In genomic region chr1:225908013-225908640, GRCh38 we compare ENCODE assay signal across 30 cellular contexts. TPM values are rescaled to one million over a fixed set of nuclear protein-coding genes. Genes with fewer than 3 reads are reported as not detected.
A peak's percentile ranks its signal among the peaks of the same experiment; 100 is the strongest.
DNase-seq lines count a peak whose midpoint lies in the region; ATAC-seq and TF ChIP-seq lines count a peak whose summit lies in the region.
"Had no signal": no experiment of that assay in that cellular context is flagged by ENCODE, and none has a peak within 500 bp of the region (broad histone marks: within the 10 kb centered on the region; RNA-seq: fewer than 3 reads in every experiment).

No MANE protein-coding gene starts in this region.

- peaks cover 6% of the 10 kb centered on the region for H3K27me3 Mint-ChIP-seq in activated CD4-positive, alpha-beta T cell treated with anti-CD3 and anti-CD28 coated beads, Interleukin-2, amount 10 ng/mL, durations not matched to agents 7 days and 5 days
- peaks cover 21% of the 10 kb centered on the region for H3K27me3 Mint-ChIP-seq in activated CD4-positive, alpha-beta T cell treated with anti-CD3 and anti-CD28 coated beads, Interleukin-2, amount 10 ng/mL, durations not matched to agents 24 days and 14 days
- H3K27me3 Mint-ChIP-seq: B cell; effector memory CD8-positive, alpha-beta T cell had no signal

- H3K27me3 ChIP-seq in body of pancreas (no peaks in the 10 kb centered on the region), mesendoderm (ENCODE audit: insufficient read depth, low read length, poor library complexity) (no peaks in the 10 kb centered on the region), psoas muscle (ENCODE audit: insufficient read depth in 3 of 3, low read length in 2 of 3) (no peaks in the 10 kb centered on the region)
- H3K27me3 ChIP-seq: left lung, SJCRH30, suprapubic skin had no signal

- H4K8ac ChIP-seq in mesendoderm (ENCODE audit: low read depth, low read length): no peak overlapping the region

- TF ChIP-seq CTCF in body of pancreas (IDR thresholded peaks at IDR 0.05) (no peak), psoas muscle (IDR thresholded peaks at IDR 0.05) (no peak)

- H3K9me3 Mint-ChIP-seq in activated CD4-positive, alpha-beta T cell treated with anti-CD3 and anti-CD28 coated beads, Interleukin-2, amount 10 ng/mL, durations not matched to agents 7 days and 5 days: no peaks in the 10 kb centered on the region
- H3K9me3 Mint-ChIP-seq in activated CD4-positive, alpha-beta T cell treated with anti-CD3 and anti-CD28 coated beads, Interleukin-2, amount 10 ng/mL, durations not matched to agents 24 days and 14 days: peaks cover 3% of the 10 kb centered on the region
- H3K9me3 Mint-ChIP-seq: effector memory CD8-positive, alpha-beta T cell; natural killer cell had no signal

- no peak overlapping the region for H2BK15ac ChIP-seq in mesendoderm (replicated peaks; ENCODE audit: low read depth)

- H3K4me3 ChIP-seq in body of pancreas: no peak overlapping the region
- H3K4me3 ChIP-seq in mesendoderm (ENCODE audit: low read length): no peak overlapping the region
- H3K4me3 ChIP-seq in psoas muscle: no peak overlapping the region
- H3K4me3 ChIP-seq: A549, left lung, SJCRH30, suprapubic skin had no signal

- H3K27ac Mint-ChIP-seq in activated CD4-positive, alpha-beta T cell treated with anti-CD3 and anti-CD28 coated beads, Interleukin-2, amount 10 ng/mL, durations not matched to agents 7 days and 5 days: peak overlapping the region; percentile 61
- no peak overlapping the region for H3K27ac Mint-ChIP-seq in activated CD4-positive, alpha-beta T cell treated with anti-CD3 and anti-CD28 coated beads, Interleukin-2, amount 10 ng/mL, durations not matched to agents 24 days and 14 days
- H3K27ac Mint-ChIP-seq: B cell, mesothelial cell of epicardium, natural killer cell had no signal

- 71 to 82% methylated on average over 5 of the region's 5 CpGs for WGBS in body of pancreas, 2 donors
- no CpG with 5 or more reads among the region's 5 CpGs for WGBS in mesendoderm (ENCODE audit: extremely low coverage, insufficient coverage, low lambda C conversion rate)
- WGBS in psoas muscle, 3 donors: 66 to 80% (median 76%) methylated on average over 5 of the region's 5 CpGs

- TF ChIP-seq POLR2A in body of pancreas (IDR thresholded peaks at IDR 0.05): no peak

- peaks cover 3% of the 10 kb centered on the region for H3K36me3 Mint-ChIP-seq in activated CD4-positive, alpha-beta T cell treated with anti-CD3 and anti-CD28 coated beads, Interleukin-2, amount 10 ng/mL, durations not matched to agents 7 days and 5 days (ENCODE audit: low read depth)
- no peaks in the 10 kb centered on the region for H3K36me3 Mint-ChIP-seq in activated CD4-positive, alpha-beta T cell treated with anti-CD3 and anti-CD28 coated beads, Interleukin-2, amount 10 ng/mL, durations not matched to agents 24 days and 14 days (ENCODE audit: low read depth)
- H3K36me3 Mint-ChIP-seq: natural killer cell had no signal

- H3K27ac ChIP-seq in body of pancreas (peak overlapping the region in 3 of 4 donors; percentile 27 to 68 (median 66)), mesendoderm (ENCODE audit: low read depth, low read length) (peak overlapping the region; percentile 56), psoas muscle (no peak overlapping the region)
- H3K27ac ChIP-seq: A549, HL-60, left lung, SJCRH30, suprapubic skin had no signal

- H3K9ac ChIP-seq in mesendoderm (ENCODE audit: low read length): no peak overlapping the region

- H3K79me2 ChIP-seq in mesendoderm (ENCODE audit: control insufficient read depth, insufficient read depth, low read length): no peaks in the 10 kb centered on the region

- peak overlapping the region; percentile 36 for H3K4ac ChIP-seq in mesendoderm (ENCODE audit: low read depth, low read length)

- DNase-seq in activated CD4-positive, alpha-beta T cell treated with anti-CD3 and anti-CD28 coated beads, Interleukin-2, amount 10 ng/mL, durations not matched to agents 7 days and 5 days: no peak
- no peak for DNase-seq in activated CD4-positive, alpha-beta T cell treated with anti-CD3 and anti-CD28 coated beads, Interleukin-2, amount 10 ng/mL, durations not matched to agents 24 days and 14 days
- no peak for DNase-seq in body of pancreas
- DNase-seq in mesendoderm: no peak
- DNase-seq in T-helper 9 cell: no peak
- DNase-seq in DMS 273 (lab: John Stamatoyannopoulos, UW; ENCODE audit: unreplicated experiment): no peak
- DNase-seq in psoas muscle: no peak
- DNase-seq: activated CD4-positive, alpha-beta T cell treated with anti-CD3 and anti-CD28 coated beads, Interleukin-2, amount 50 U/mL, for 1 hour; activated gamma-delta T cell; activated T-cell treated with anti-CD3 and anti-CD28 coated beads, Interleukin-2, amount 50 U/mL, for 1 hour; central memory CD4-positive, alpha-beta T cell; effector memory CD8-positive, alpha-beta T cell; erythroblast; left lung; natural killer cell; NCI-H446; nucleus accumbens; SJCRH30; stimulated activated naive CD4-positive, alpha-beta T cell; SW 1271; T1000 had no signal

- H2AK5ac ChIP-seq in mesendoderm (ENCODE audit: low read length): peak overlapping the region; percentile 22

- H3K18ac ChIP-seq in mesendoderm (ENCODE audit: low read length): peak overlapping the region; percentile 56

- no peaks in the 10 kb centered on the region for H3K36me3 ChIP-seq in body of pancreas (replicated peaks in 1 of 2; ENCODE audit: insufficient read depth in 1 of 2, low read depth in 2 of 2)
- no peaks in the 10 kb centered on the region for H3K36me3 ChIP-seq in mesendoderm (ENCODE audit: control insufficient read depth, insufficient read depth, low read length)
- H3K36me3 ChIP-seq in psoas muscle (ENCODE audit: insufficient read depth in 1 of 2, low read depth in 1 of 2): no peaks in the 10 kb centered on the region
- H3K36me3 ChIP-seq: left lung, SJCRH30, suprapubic skin had no signal

- no peak overlapping the region for H2BK120ac ChIP-seq in mesendoderm (ENCODE audit: low read depth, low read length)

- CTCF ChIA-PET in activated CD4-positive, alpha-beta T cell treated with anti-CD3 and anti-CD28 coated beads, Interleukin-2, amount 10 ng/mL, durations not matched to agents 7 days and 5 days (lab: Charles Lee): interaction anchor here (1.4 to 1.8 kb wide), 3 partner anchors 9 to 433 kb away, joined by 4 to 8 read pairs (median 4); no protein-coding TSS in a partner anchor

- peak overlapping the region; percentile 78 for H2BK5ac ChIP-seq in mesendoderm (ENCODE audit: low read length)

- no peak overlapping the region for H3K4me3 Mint-ChIP-seq in activated CD4-positive, alpha-beta T cell treated with anti-CD3 and anti-CD28 coated beads, Interleukin-2, amount 10 ng/mL, durations not matched to agents 7 days and 5 days
- H3K4me3 Mint-ChIP-seq in activated CD4-positive, alpha-beta T cell treated with anti-CD3 and anti-CD28 coated beads, Interleukin-2, amount 10 ng/mL, durations not matched to agents 24 days and 14 days: no peak overlapping the region
- H3K4me3 Mint-ChIP-seq: B cell; effector memory CD8-positive, alpha-beta T cell; mesothelial cell of epicardium; natural killer cell had no signal

- peaks cover 28% of the 10 kb centered on the region for H3K4me1 Mint-ChIP-seq in activated CD4-positive, alpha-beta T cell treated with anti-CD3 and anti-CD28 coated beads, Interleukin-2, amount 10 ng/mL, durations not matched to agents 7 days and 5 days
- peaks cover 14% of the 10 kb centered on the region for H3K4me1 Mint-ChIP-seq in activated CD4-positive, alpha-beta T cell treated with anti-CD3 and anti-CD28 coated beads, Interleukin-2, amount 10 ng/mL, durations not matched to agents 24 days and 14 days

- ATAC-seq in body of pancreas (no peak), HG03460 (IDR thresholded peaks at IDR 0.05; ENCODE audit: unreplicated experiment) (no peak), psoas muscle (no peak)
- ATAC-seq: A549; effector memory CD8-positive, alpha-beta T cell; left lung; natural killer cell had no signal

- peaks cover 24% of the 10 kb centered on the region for H3K4me1 ChIP-seq in body of pancreas
- peaks cover 16% of the 10 kb centered on the region for H3K4me1 ChIP-seq in mesendoderm (ENCODE audit: control insufficient read depth, low read depth, low read length)
- no peaks in the 10 kb centered on the region for H3K4me1 ChIP-seq in psoas muscle
- H3K4me1 ChIP-seq: SJCRH30 had no signal

- intact Hi-C loops in activated CD4-positive, alpha-beta T cell treated with anti-CD3 and anti-CD28 coated beads, Interleukin-2, amount 10 ng/mL, durations not matched to agents 24 days and 14 days (cut with micrococcal nuclease): no loop called here
- intact Hi-C loops in body of pancreas (cut with DNase I): no loop called here
- intact Hi-C loops in psoas muscle (cut with DNase I): no loop called here

- no peaks in the 10 kb centered on the region for H3K79me1 ChIP-seq in mesendoderm (ENCODE audit: low read length)

- POLR2A ChIA-PET in activated CD4-positive, alpha-beta T cell treated with anti-CD3 and anti-CD28 coated beads, Interleukin-2, amount 10 ng/mL, durations not matched to agents 7 days and 5 days (lab: Charles Lee): no interaction called here

- no peak overlapping the region for H3K23ac ChIP-seq in mesendoderm (ENCODE audit: low read length)

- H3K56ac ChIP-seq in mesendoderm (ENCODE audit: low read length): peak overlapping the region; percentile 63

- H3K4me2 ChIP-seq in mesendoderm (ENCODE audit: low read length): no peak overlapping the region
- H3K4me2 ChIP-seq: A549 had no signal

- no peak overlapping the region for H4K5ac ChIP-seq in mesendoderm (ENCODE audit: low read length)

- H3K9me3 ChIP-seq in body of pancreas (no peaks in the 10 kb centered on the region), psoas muscle (no peaks in the 10 kb centered on the region)
- H3K9me3 ChIP-seq: A549, left lung, SJCRH30, suprapubic skin had no signal

RNA-seq across cellular contexts. Expression of gene PYCR2, which starts 15.9 kb away (rescaled TPM):
- total RNA-seq in activated CD4-positive, alpha-beta T cell treated with anti-CD3 and anti-CD28 coated beads, Interleukin-2, amount 10 ng/mL, durations not matched to agents 7 days and 5 days: 100 to 1,000 TPM in 1 of 2 experiments, 10 to 100 TPM in 1; 98.1 to 120 TPM
- 144 and 150 TPM in 2 replicates for total RNA-seq in activated CD4-positive, alpha-beta T cell treated with anti-CD3 and anti-CD28 coated beads, Interleukin-2, amount 10 ng/mL, durations not matched to agents 24 days and 14 days
- 10 to 100 TPM; 34.2 to 52.4 TPM for total RNA-seq in body of pancreas
- polyA plus RNA-seq in mesendoderm (2013, experiment 1 of 2): 94.1 TPM
- 95.3 TPM for polyA plus RNA-seq in mesendoderm (2013, experiment 2 of 2)
- 10 to 100 TPM; 46.0 to 59.4 (median 53.7) TPM for total RNA-seq in psoas muscle
- 10 to 100 TPM; 34.9 to 70.2 (median 41.4) TPM for polyA plus RNA-seq in psoas muscle

RNA-seq across cellular contexts. Expression of gene LEFTY1, which starts 19.2 kb away (rescaled TPM):
- not detected for total RNA-seq in activated CD4-positive, alpha-beta T cell treated with anti-CD3 and anti-CD28 coated beads, Interleukin-2, amount 10 ng/mL, durations not matched to agents 7 days and 5 days
- total RNA-seq in activated CD4-positive, alpha-beta T cell treated with anti-CD3 and anti-CD28 coated beads, Interleukin-2, amount 10 ng/mL, durations not matched to agents 24 days and 14 days: not detected in 2 replicates
- total RNA-seq in body of pancreas (100 to 1,000 TPM; 138 to 153 TPM), psoas muscle (under 1 TPM in 1 of 4 donors, not detected in 3; 0.26 TPM)
- 42.5 TPM for polyA plus RNA-seq in mesendoderm (2013, experiment 1 of 2)
- 42.7 TPM for polyA plus RNA-seq in mesendoderm (2013, experiment 2 of 2)
- polyA plus RNA-seq in psoas muscle: under 1 TPM in 2 of 3 donors, not detected in 1; 0.08 to 0.13 TPM
- total RNA-seq: B cell, natural killer cell, RPMI7951, suprapubic skin had no signal

RNA-seq across cellular contexts. Expression of gene TMEM63A, which starts 25.9 kb away (rescaled TPM):
- 100 to 1,000 TPM; 197 to 211 TPM for total RNA-seq in activated CD4-positive, alpha-beta T cell treated with anti-CD3 and anti-CD28 coated beads, Interleukin-2, amount 10 ng/mL, durations not matched to agents 7 days and 5 days
- 23.0 and 28.5 TPM in 2 replicates for total RNA-seq in activated CD4-positive, alpha-beta T cell treated with anti-CD3 and anti-CD28 coated beads, Interleukin-2, amount 10 ng/mL, durations not matched to agents 24 days and 14 days
- 100 to 1,000 TPM; 129 to 217 TPM for total RNA-seq in body of pancreas
- 32.2 TPM for polyA plus RNA-seq in mesendoderm (2013, experiment 1 of 2)
- 34.0 TPM for polyA plus RNA-seq in mesendoderm (2013, experiment 2 of 2)
- total RNA-seq in psoas muscle: 10 to 100 TPM; 12.7 to 17.9 (median 16.0) TPM
- polyA plus RNA-seq in psoas muscle: 10 to 100 TPM in 2 of 3 donors, 1 to 10 TPM in 1; 7.1 to 14.2 (median 11.4) TPM

RNA-seq across cellular contexts. Expression of gene LEFTY2, which starts 32.9 kb away (rescaled TPM):
- total RNA-seq in activated CD4-positive, alpha-beta T cell treated with anti-CD3 and anti-CD28 coated beads, Interleukin-2, amount 10 ng/mL, durations not matched to agents 7 days and 5 days: not detected
- total RNA-seq in activated CD4-positive, alpha-beta T cell treated with anti-CD3 and anti-CD28 coated beads, Interleukin-2, amount 10 ng/mL, durations not matched to agents 24 days and 14 days: not detected in 2 replicates
- 1 to 10 TPM in 1 of 2 donors, under 1 TPM in 1; 0.99 to 8.0 TPM for total RNA-seq in body of pancreas
- 11.8 TPM for polyA plus RNA-seq in mesendoderm (2013, experiment 1 of 2)
- polyA plus RNA-seq in mesendoderm (2013, experiment 2 of 2): 13.3 TPM
- total RNA-seq in psoas muscle: 1 to 10 TPM in 1 of 4 donors, under 1 TPM in 2, not detected in 1; 0.13 to 1.2 (median 0.42) TPM
- under 1 TPM in 2 of 3 donors, not detected in 1; 0.03 to 0.10 TPM for polyA plus RNA-seq in psoas muscle
- total RNA-seq: B cell, H4, natural killer cell, renal cortical epithelial cell, RPMI7951 had no signal
- polyA plus RNA-seq: A549 had no signal

Comparison
In these comparisons a context has a peak if more than half of its experiments do, and no peak if none do; other contexts are left out.
1. RNA of gene LEFTY1, which starts 19.2 kb away (total RNA-seq): 138 to 153 TPM in body of pancreas; 0.26 TPM in psoas muscle, not detected in activated CD4-positive, alpha-beta T cell treated with anti-CD3 and anti-CD28 coated beads, Interleukin-2, amount 10 ng/mL, durations not matched to agents 7 days and 5 days and not detected in activated CD4-positive, alpha-beta T cell treated with anti-CD3 and anti-CD28 coated beads, Interleukin-2, amount 10 ng/mL, durations not matched to agents 24 days and 14 days; every median in the first group is over 100 times any median in the second.